Comparison of ENCODE assay signal across 14 cellular contexts in the genomic region with DNA sequence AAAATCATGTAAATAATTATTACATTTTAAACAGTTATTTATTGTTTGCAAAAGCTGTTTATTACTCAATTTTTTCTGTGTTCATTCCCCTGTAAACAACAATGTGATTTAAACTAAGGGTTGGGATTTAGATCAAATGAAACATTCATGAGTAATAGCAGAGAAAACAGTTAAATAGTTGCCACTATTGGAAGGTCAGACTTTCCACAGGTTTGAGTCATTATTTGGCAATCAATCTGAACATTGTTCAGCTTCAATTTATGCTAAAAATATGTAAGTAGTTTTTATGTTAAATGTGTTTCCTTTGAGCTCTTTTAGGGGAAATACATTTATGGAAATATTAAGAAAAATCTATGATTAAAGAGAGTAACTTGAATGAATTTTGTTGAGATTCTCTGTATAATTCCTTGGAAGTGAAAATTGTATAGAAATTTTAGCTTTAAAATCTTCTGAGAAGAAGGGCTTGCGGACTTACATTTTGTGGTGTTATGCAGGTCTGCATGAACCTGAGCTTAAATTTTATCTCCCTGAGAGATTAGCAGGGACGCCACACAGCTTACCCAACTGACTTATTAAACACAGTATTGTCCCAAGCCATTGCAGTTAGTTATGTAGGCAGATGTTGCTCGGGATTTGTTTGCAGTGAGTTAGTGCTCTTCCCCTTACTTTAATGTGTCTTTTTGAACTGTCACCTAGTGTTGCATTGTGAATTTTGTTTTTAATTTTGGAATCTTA.
DNase-seq lines count a peak whose midpoint lies in the region; ATAC-seq and TF ChIP-seq lines count a peak whose summit lies in the region.
"Had no signal": no experiment of that assay in that cellular context is flagged by ENCODE, and none has a peak within 500 bp of the region (broad histone marks: within the 10 kb centered on the region; RNA-seq: fewer than 3 reads in every experiment).

No MANE protein-coding gene starts in this region.

- no TSS peak for BruUV-seq in mammary epithelial cell (replicated peaks; lab: Mats Ljungman, UMichigan)

- no peaks in the 10 kb centered on the region for H3K9me3 Mint-ChIP-seq in CD4-positive, alpha-beta T cell
- no peaks in the 10 kb centered on the region for H3K9me3 Mint-ChIP-seq in memory B cell

- H3K4me3 Mint-ChIP-seq in CD4-positive, alpha-beta T cell, result no peak overlapping the region
- H3K4me3 Mint-ChIP-seq in memory B cell, result no peak overlapping the region

- H3K4me1 ChIP-seq in mammary epithelial cell (ENCODE audit: insufficient read depth, low read length), result peaks cover 4% of the 10 kb centered on the region
- H3K4me1 ChIP-seq: Caco-2 had no signal

- DNase-seq in CD4-positive, alpha-beta T cell, result no peak
- DNase-seq in LHCN-M2 (ENCODE audit: low read depth), result peak; percentile 80
- DNase-seq in mammary epithelial cell, result peak; percentile 67
- DNase-seq in memory B cell (ENCODE audit: low spot score in 2 of 2), result no peak
- no peak for DNase-seq in MG63
- DNase-seq in GM19238 (ENCODE audit: insufficient read length, low spot score), result no peak
- DNase-seq in activated CD8-positive, alpha-beta memory T cell treated with anti-CD3 and anti-CD28 coated beads, Interleukin-2, amount 50 U/mL, for 48 hours, result no peak
- DNase-seq: Caco-2; caudate nucleus; NCI-H1048; NCI-H748 treated with DMSO at 0.1 percent for 48 hours; stimulated activated CD4-positive, alpha-beta T cell treated with anti-CD3 and anti-CD28 coated beads, Interleukin-2, amount 100 ng/mL, for 48 hours; T-helper 9 cell had no signal

- in situ Hi-C loops in mammary epithelial cell (cut with MboI; ENCODE audit: low sequenced_read_pairs in 2 of 2), result loop anchor here (25.0 kb wide), 4 partner anchors 268 to 1018 kb away; no protein-coding TSS in a partner anchor

- peaks cover 59% of the 10 kb centered on the region for H3K4me1 Mint-ChIP-seq in CD4-positive, alpha-beta T cell (ENCODE audit: low read depth)
- peaks cover 20% of the 10 kb centered on the region for H3K4me1 Mint-ChIP-seq in memory B cell

- TF ChIP-seq CTCF in CD4-positive, alpha-beta T cell (IDR thresholded peaks at IDR 0.05), result no peak
- no peak for TF ChIP-seq CTCF in mammary epithelial cell (conservative IDR thresholded peaks at IDR 0.05 in 1 of 2, IDR thresholded peaks at IDR 0.05 in 1 of 2; ENCODE audit: extremely low read depth in 1 of 2, insufficient read depth in 1 of 2, low read depth in 1 of 2, low read length in 2 of 2)

- H3K36me3 ChIP-seq in mammary epithelial cell (ENCODE audit: insufficient read depth, low read length), result peaks cover 2% of the 10 kb centered on the region
- H3K36me3 ChIP-seq in MG63, result peaks cover 5% of the 10 kb centered on the region

- peak overlapping the region; percentile 46 for H3K4me2 ChIP-seq in mammary epithelial cell (ENCODE audit: insufficient read depth, low read depth, low read length)

- H3K9me3 ChIP-seq in CD4-positive, alpha-beta T cell (ENCODE audit: control insufficient read depth, low read length), result no peaks in the 10 kb centered on the region
- no peaks in the 10 kb centered on the region for H3K9me3 ChIP-seq in mammary epithelial cell (replicated peaks; ENCODE audit: insufficient read depth, low read length)
- no peaks in the 10 kb centered on the region for H3K9me3 ChIP-seq in MG63
- H3K9me3 ChIP-seq: Caco-2 had no signal

- no peak overlapping the region for H3K4me3 ChIP-seq in mammary epithelial cell (replicated peaks in 1 of 3; ENCODE audit: insufficient read depth in 1 of 3, low read depth in 2 of 3, low read length in 3 of 3)
- H3K4me3 ChIP-seq in MG63, result no peak overlapping the region

- H2AFZ ChIP-seq in mammary epithelial cell (ENCODE audit: low read depth, low read length), result no peak overlapping the region

- CTCF ChIA-PET in CD4-positive, alpha-beta T cell (lab: Charles Lee), result interaction anchor here (1.0 to 1.5 kb wide), 3 partner anchors 10 to 145 kb away, joined by 3 to 4 read pairs (median 4); partner anchors contain the start of gene STIM2
- CTCF ChIA-PET in mammary epithelial cell (lab: Charles Lee; ENCODE audit: low non-redundant PET), result no interaction called here

- 98% methylated on average over 3 of the region's 3 CpGs for WGBS in mammary epithelial cell (ENCODE audit: low coverage, missing lambda C conversion rate)

- H3K79me2 ChIP-seq in mammary epithelial cell (ENCODE audit: insufficient read depth, low read length), result no peaks in the 10 kb centered on the region

- dilution Hi-C loops in mammary epithelial cell (cut with HindIII; ENCODE audit: low sequenced_read_pairs), result loop anchor here (5.0 kb wide), 1 partner anchor 148 kb away; no protein-coding TSS in a partner anchor

- no peak overlapping the region for H3K27ac ChIP-seq in CD4-positive, alpha-beta T cell (ENCODE audit: low read depth, low read length)
- no peak overlapping the region for H3K27ac ChIP-seq in mammary epithelial cell (ENCODE audit: insufficient read depth, low read depth, low read length)

- H3K9ac ChIP-seq in mammary epithelial cell (ENCODE audit: insufficient read depth, low read length), result no peak overlapping the region

- H3K27me3 Mint-ChIP-seq in CD4-positive, alpha-beta T cell, result no peaks in the 10 kb centered on the region
- no peaks in the 10 kb centered on the region for H3K27me3 Mint-ChIP-seq in memory B cell

- peaks cover 50% of the 10 kb centered on the region for H3K36me3 Mint-ChIP-seq in CD4-positive, alpha-beta T cell (ENCODE audit: low read depth)
- peaks cover 17% of the 10 kb centered on the region for H3K36me3 Mint-ChIP-seq in memory B cell

- intact Hi-C loops in CD4-positive, alpha-beta T cell (cut with DNase I, micrococcal nuclease), result loop anchor here in 1 of 2 experiments (5.0 kb wide), 2 partner anchors 148 to 423 kb away; partner anchors contain the start of gene TBC1D19
- intact Hi-C loops in mammary epithelial cell (cut with micrococcal nuclease), result loop anchor here (5.0 kb wide), 1 partner anchor 218 kb away; no protein-coding TSS in a partner anchor

- peak overlapping the region; percentile 87 for H3K27ac Mint-ChIP-seq in CD4-positive, alpha-beta T cell
- H3K27ac Mint-ChIP-seq in memory B cell, result peak overlapping the region; percentile 66

- no peaks in the 10 kb centered on the region for H4K20me1 ChIP-seq in mammary epithelial cell (ENCODE audit: insufficient read depth, low read length)

- no peak for ATAC-seq in CD4-positive, alpha-beta T cell (ENCODE audit: poor library complexity)
- ATAC-seq in memory B cell (ENCODE audit: low read depth) (no peak), GM18868 (IDR thresholded peaks at IDR 0.05; ENCODE audit: unreplicated experiment) (no peak)

- no peaks in the 10 kb centered on the region for H3K27me3 ChIP-seq in CD4-positive, alpha-beta T cell (ENCODE audit: control insufficient read depth, insufficient read depth, low read length)
- H3K27me3 ChIP-seq in mammary epithelial cell (ENCODE audit: insufficient read depth, low read length) (no peaks in the 10 kb centered on the region), MG63 (no peaks in the 10 kb centered on the region)

- POLR2A ChIA-PET in CD4-positive, alpha-beta T cell (lab: Charles Lee), result interaction anchor here (0.6 to 3.6 kb wide), 6 partner anchors 20 to 686 kb away, joined by 3 to 21 read pairs (median 4); partner anchors contain the start of gene STIM2

Comparison
In these comparisons a context has a peak if more than half of its experiments do, and no peak if none do; other contexts are left out.
1. DNase-seq: peak in LHCN-M2 (single experiment) and mammary epithelial cell (single experiment); none in CD4-positive, alpha-beta T cell (0 of 10), memory B cell (0 of 2), MG63 (single experiment), GM19238 (single experiment) and activated CD8-positive, alpha-beta memory T cell treated with anti-CD3 and anti-CD28 coated beads, Interleukin-2, amount 50 U/mL, for 48 hours (single experiment).